1 cellular context compared by ENCODE assay signal in genomic region chrX:68060506-68061205, GRCh38.
TF ChIP-seq lines count a peak whose summit lies in the region.

No MANE protein-coding gene starts in this region.

TF ChIP-seq in SK-N-SH treated with all-trans-retinoic acid at 6 μM for 48 hours, 23 proteins besides CTCF, POLR2A, EP300 and RAD21 (continued from another document):
- no peak for TF ChIP-seq TSHZ2 (CRISPR knock-in tag; IDR thresholded peaks at IDR 0.05)
- TF ChIP-seq GLIS3 (CRISPR knock-in tag; IDR thresholded peaks at IDR 0.05), result no peak
- no peak for TF ChIP-seq ISL1 (CRISPR knock-in tag; IDR thresholded peaks at IDR 0.05)
- TF ChIP-seq BACH2 (CRISPR knock-in tag; IDR thresholded peaks at IDR 0.05; ENCODE audit: borderline replicate concordance), result no peak
- TF ChIP-seq ZFP30 (CRISPR knock-in tag; IDR thresholded peaks at IDR 0.05), result no peak
- TF ChIP-seq TOX (CRISPR knock-in tag; IDR thresholded peaks at IDR 0.05; ENCODE audit: borderline replicate concordance), result no peak
